8 cellular contexts compared by ENCODE assay signal in the genomic region with DNA sequence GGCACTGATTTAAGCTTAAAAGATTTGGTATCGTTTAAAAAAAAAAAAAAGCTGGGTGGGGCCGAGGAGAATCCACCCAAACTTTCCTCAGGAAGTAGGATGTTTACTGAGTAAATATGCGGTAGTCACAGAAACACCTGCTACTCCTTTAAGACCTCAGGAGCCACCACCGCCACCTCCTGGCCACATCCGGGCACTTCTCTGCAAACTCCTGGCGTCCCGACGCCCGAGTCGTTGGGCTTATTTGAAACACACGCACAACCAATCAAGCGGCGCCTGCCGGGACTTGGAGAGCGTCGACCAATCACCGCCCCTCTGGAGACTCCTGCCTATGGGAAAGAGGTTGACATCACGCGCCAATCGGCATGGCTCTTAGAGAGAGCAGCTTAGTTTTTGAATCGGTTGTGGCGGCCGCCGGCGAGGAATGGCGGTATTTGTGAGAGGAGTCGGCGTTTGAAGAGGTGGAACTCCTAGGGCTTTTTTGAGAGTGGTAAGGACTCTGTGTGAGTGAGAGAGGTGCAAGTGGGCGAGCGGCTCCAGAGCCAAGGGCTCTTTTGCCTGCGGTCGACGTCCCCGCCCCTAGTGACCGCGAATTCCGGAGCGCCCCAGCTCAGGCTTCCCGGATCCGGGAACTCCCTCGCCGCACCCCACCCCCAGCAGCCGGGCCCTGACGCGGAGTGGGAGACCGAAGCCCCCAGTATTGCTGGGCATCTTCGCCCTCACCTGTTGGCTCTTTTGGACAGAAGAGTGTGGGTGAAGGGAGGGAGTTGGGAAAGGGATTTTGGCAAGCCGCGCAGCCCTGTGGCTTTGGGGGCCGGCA. TPM values are rescaled to one million over a fixed set of nuclear protein-coding genes. Genes with fewer than 3 reads are reported as not detected.
DNase-seq lines count a peak whose midpoint lies in the region; ATAC-seq and TF ChIP-seq lines count a peak whose summit lies in the region.

A gene with protein sequence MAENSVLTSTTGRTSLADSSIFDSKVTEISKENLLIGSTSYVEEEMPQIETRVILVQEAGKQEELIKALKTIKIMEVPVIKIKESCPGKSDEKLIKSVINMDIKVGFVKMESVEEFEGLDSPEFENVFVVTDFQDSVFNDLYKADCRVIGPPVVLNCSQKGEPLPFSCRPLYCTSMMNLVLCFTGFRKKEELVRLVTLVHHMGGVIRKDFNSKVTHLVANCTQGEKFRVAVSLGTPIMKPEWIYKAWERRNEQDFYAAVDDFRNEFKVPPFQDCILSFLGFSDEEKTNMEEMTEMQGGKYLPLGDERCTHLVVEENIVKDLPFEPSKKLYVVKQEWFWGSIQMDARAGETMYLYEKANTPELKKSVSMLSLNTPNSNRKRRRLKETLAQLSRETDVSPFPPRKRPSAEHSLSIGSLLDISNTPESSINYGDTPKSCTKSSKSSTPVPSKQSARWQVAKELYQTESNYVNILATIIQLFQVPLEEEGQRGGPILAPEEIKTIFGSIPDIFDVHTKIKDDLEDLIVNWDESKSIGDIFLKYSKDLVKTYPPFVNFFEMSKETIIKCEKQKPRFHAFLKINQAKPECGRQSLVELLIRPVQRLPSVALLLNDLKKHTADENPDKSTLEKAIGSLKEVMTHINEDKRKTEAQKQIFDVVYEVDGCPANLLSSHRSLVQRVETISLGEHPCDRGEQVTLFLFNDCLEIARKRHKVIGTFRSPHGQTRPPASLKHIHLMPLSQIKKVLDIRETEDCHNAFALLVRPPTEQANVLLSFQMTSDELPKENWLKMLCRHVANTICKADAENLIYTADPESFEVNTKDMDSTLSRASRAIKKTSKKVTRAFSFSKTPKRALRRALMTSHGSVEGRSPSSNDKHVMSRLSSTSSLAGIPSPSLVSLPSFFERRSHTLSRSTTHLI (plus strand): TSS at position 359 of the 820 bp plus-strand sequence. CDS start 3,805 bp downstream, outside the sequence.

- TF ChIP-seq CTCF in GM12874 (IDR thresholded peaks at IDR 0.05; ENCODE audit: insufficient read depth, low read depth, low read length) (peak; percentile 77), ovary (IDR thresholded peaks at IDR 0.05) (peak; percentile 60 to 74 (median 71)), tibial artery (IDR thresholded peaks at IDR 0.05) (peak; percentile 62 to 72)

- ATAC-seq in HG02763 (IDR thresholded peaks at IDR 0.05; ENCODE audit: unreplicated experiment) (peak; percentile 97), Right ventricle myocardium inferior (peak; percentile 99)

- intact Hi-C loops in Right ventricle myocardium inferior (cut with DNase I) (loop anchor here (1.0 kb wide), 1 partner anchor 77 kb away; no protein-coding TSS in a partner anchor), ovary (cut with DNase I) (no loop called here), tibial artery (cut with DNase I; ENCODE audit: low total_unique reads) (no loop called here)

- H3K4me1 ChIP-seq in ovary (ENCODE audit: insufficient read depth) (no peaks in the 10 kb centered on the region), tibial artery (peaks cover 0 to 18% (median 11%) of the 10 kb centered on the region in 4 donors)

- H3K4me3 ChIP-seq in ovary = peak within 1 kb of the TSS; percentile 69
- peak within 1 kb of the TSS; percentile 73 to 84 for H3K4me3 ChIP-seq in tibial artery

- TF ChIP-seq POLR2A in ovary (IDR thresholded peaks at IDR 0.05) = no peak

- 0 to 1% (median 0%) methylated on average over 50 of the region's 50 CpGs for WGBS in ovary, 3 donors

- TF ChIP-seq EP300 in ovary (IDR thresholded peaks at IDR 0.05) = no peak

- H3K27me3 ChIP-seq in ovary (no peaks in the 10 kb centered on the region), tibial artery (no peaks in the 10 kb centered on the region)

- H3K27ac ChIP-seq in ovary (no peak within 1 kb of the TSS), tibial artery (peak within 1 kb of the TSS; percentile 76)

- DNase-seq in NCI-H1417 (lab: John Stamatoyannopoulos, UW) (peak; percentile 99 to 100 (median 100)), SW 1271 (lab: John Stamatoyannopoulos, UW) (peak; percentile 100), Right ventricle myocardium inferior (ENCODE audit: missing footprints) (peak; percentile 100), ovary (peak; percentile 96 to 98 (median 96)), tibial artery (peak; percentile 99 to 100)
- DNase-seq in activated naive CD8-positive, alpha-beta T cell treated with anti-CD3 and anti-CD28 coated beads, Interleukin-2, amount 50 U/mL, for 16 hours (ENCODE audit: low read depth, low spot score) = peak; percentile 91

- H3K36me3 ChIP-seq in ovary (no peaks in the 10 kb centered on the region), tibial artery (no peaks in the 10 kb centered on the region)

- H3K9me3 ChIP-seq in ovary (no peaks in the 10 kb centered on the region), tibial artery (no peaks in the 10 kb centered on the region)

RNA-seq across cellular contexts. Expression of the gene that starts here (rescaled TPM):
- total RNA-seq in Right ventricle myocardium inferior (6.3 TPM), ovary (10 to 100 TPM in 1 of 7 donors, 1 to 10 TPM in 6; 1.5 to 11.7 (median 2.2) TPM)
- 1 to 10 TPM; 1.7 to 4.0 TPM for polyA plus RNA-seq in ovary

Comparison
In these comparisons a context has a peak if more than half of its experiments do, and no peak if none do; other contexts are left out.
1. H3K27ac ChIP-seq: peak in tibial artery (2 of 2); none in ovary (0 of 2).
2. Peak in every context shown above with its lines, with median percentiles within 50 percentile points of each other: CTCF ChIP-seq and DNase-seq.